9 cellular contexts compared by ENCODE assay signal in genomic region chr15:56016281-56016680, GRCh38.
"Had no signal": no experiment of that assay in that cellular context is flagged by ENCODE, and none has a peak within 500 bp of the region (broad histone marks: within the 10 kb centered on the region; RNA-seq: fewer than 3 reads in every experiment).

No MANE protein-coding gene starts in this region.

- H3K27ac Mint-ChIP-seq: GM23338, H9, HFFc6 had no signal

- FAIRE-seq: H1, H54, HTR-8/SVneo had no signal

- H3K4me2 ChIP-seq: GM23338 had no signal

- ATAC-seq: GM23338 had no signal

- H3K4me1 Mint-ChIP-seq: GM23338 had no signal

- H3K4me3 Mint-ChIP-seq: GM23338, H9, HFFc6 had no signal

- H2AFZ ChIP-seq: GM23338 had no signal

- H3K4me3 ChIP-seq: GM23338 had no signal

- DNase-seq: H9, HCEC 1CT, HFFc6, IMR-90, KBM-7 had no signal
